Comparison of ENCODE assay signal across 12 cellular contexts in the genomic region with DNA sequence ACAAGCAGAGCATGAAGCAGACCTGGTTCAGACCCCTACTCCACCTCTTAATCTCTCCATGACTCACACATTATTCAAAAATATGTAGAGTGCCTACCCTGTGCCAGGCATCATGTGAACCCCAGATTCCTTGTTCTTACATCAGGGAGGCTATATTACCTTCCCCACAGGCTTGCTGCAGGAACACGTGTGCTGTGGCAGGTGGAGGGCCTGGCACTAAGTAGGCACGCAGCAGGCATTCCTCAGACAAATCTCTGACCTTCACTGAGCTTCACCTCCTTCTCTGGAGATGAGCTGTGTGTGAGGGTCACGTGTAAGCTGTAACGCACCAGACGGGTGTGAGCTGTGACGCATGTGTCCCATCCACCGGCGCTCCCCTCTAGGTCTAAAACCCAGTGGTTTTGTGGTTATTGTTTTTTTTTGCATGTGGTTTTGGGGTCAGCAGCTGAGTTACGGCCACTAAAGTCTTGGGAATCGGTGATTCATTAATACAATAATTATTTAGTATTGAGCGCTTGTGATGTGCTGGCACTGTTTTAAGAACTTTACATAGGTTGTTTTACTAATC.
"Had no signal": no experiment of that assay in that cellular context is flagged by ENCODE, and none has a peak within 500 bp of the region (broad histone marks: within the 10 kb centered on the region; RNA-seq: fewer than 3 reads in every experiment).

No MANE protein-coding gene starts in this region.

- DNase-seq: activated CD4-positive, alpha-beta T cell treated with anti-CD3 and anti-CD28 coated beads for 1 hour; activated CD4-positive, alpha-beta T cell treated with anti-CD3 and anti-CD28 coated beads, Interleukin-2, amount 50 U/mL, for 48 hours; activated CD8-positive, alpha-beta memory T cell treated with anti-CD3 and anti-CD28 coated beads, Interleukin-2, amount 10 ng/mL, durations not matched to agents 7 days and 5 days; activated gamma-delta T cell; activated T-cell treated with anti-CD3 and anti-CD28 coated beads, Interleukin-2, amount 50 U/mL, for 4 hours; kidney; left ventricle myocardium inferior; pancreas; SJCRH30; SW 1271 had no signal

- H3K4me1 ChIP-seq: neural progenitor cell, pancreas, SJCRH30 had no signal

- H3K4me3 ChIP-seq: cardiac muscle cell, left ventricle myocardium inferior, neural progenitor cell, pancreas, SJCRH30 had no signal

- H3K9me3 ChIP-seq: left ventricle myocardium inferior, pancreas, SJCRH30 had no signal

- H2AFZ ChIP-seq: neural progenitor cell had no signal

- H3K36me3 ChIP-seq: cardiac muscle cell, neural progenitor cell, pancreas, SJCRH30 had no signal

- H3K27me3 ChIP-seq: cardiac muscle cell, neural progenitor cell, pancreas, SJCRH30 had no signal

- ATAC-seq: activated CD8-positive, alpha-beta memory T cell treated with anti-CD3 and anti-CD28 coated beads, Interleukin-2, amount 10 ng/mL, durations not matched to agents 7 days and 5 days; activated T-cell treated with anti-CD3 and anti-CD28 coated beads, Interleukin-2, amount 50 U/mL, for 4 hours; pancreas had no signal

- H3K4me2 ChIP-seq: neural progenitor cell had no signal

- H3K27ac ChIP-seq: cardiac muscle cell, neural progenitor cell, pancreas, SJCRH30 had no signal

- H3K9ac ChIP-seq: neural progenitor cell had no signal
